8 cellular contexts compared by ENCODE assay signal in genomic region chr3:33074217-33075067, GRCh38. TPM values are rescaled to one million over a fixed set of nuclear protein-coding genes. Genes with fewer than 3 reads are reported as not detected.
DNase-seq lines count a peak whose midpoint lies in the region; ATAC-seq, FAIRE-seq and TF ChIP-seq lines count a peak whose summit lies in the region.

No MANE protein-coding gene starts in this region.

- H3K9ac ChIP-seq in K562 (ENCODE audit: insufficient read depth in 1 of 2, low read depth in 2 of 2, low read length in 2 of 2): no peak overlapping the region

- intact Hi-C loops in K562 (cut with micrococcal nuclease): loop anchor here (1.0 to 10.0 kb wide), 2 partner anchors 127 to 560 kb away; no protein-coding TSS in a partner anchor

- H3K4me1 ChIP-seq in BE2C: no peaks in the 10 kb centered on the region
- H3K4me1 ChIP-seq in K562 (replicated peaks in 1 of 2; ENCODE audit: control insufficient read depth in 2 of 2, insufficient read depth in 2 of 2, low read length in 2 of 2): peaks cover 0 to 17% of the 10 kb centered on the region in 2 experiments; a peak in 4 of 5 replicates

- TF ChIP-seq EP300 in K562 (IDR thresholded peaks at IDR 0.05; ENCODE audit: low read length): no peak

- no peak overlapping the region for H3K4me2 ChIP-seq in K562 (ENCODE audit: insufficient read depth, low read length)

- no peaks in the 10 kb centered on the region for H3K36me3 ChIP-seq in BE2C
- peaks cover 37% of the 10 kb centered on the region for H3K36me3 ChIP-seq in K562 (ENCODE audit: control insufficient read depth, insufficient read depth, low read length)

- peaks cover 3% of the 10 kb centered on the region; the same call in 1 of the 2 replicates for H4K20me1 ChIP-seq in K562 (replicated peaks; ENCODE audit: control insufficient read depth, insufficient read depth, low read length)

- peak; percentile 91 for FAIRE-seq in K562 (lab: Jason Lieb, UNC)

- H3K9me1 ChIP-seq in K562 (ENCODE audit: control insufficient read depth, insufficient read depth, low read length): no peaks in the 10 kb centered on the region

- H3K79me2 ChIP-seq in K562 (ENCODE audit: control insufficient read depth, insufficient read depth, low read length): peaks cover 24% of the 10 kb centered on the region; the same call in 2 of the 3 replicates

- H2AFZ ChIP-seq in K562 (ENCODE audit: low read depth, low read length): no peak overlapping the region

- no peak overlapping the region for H3K27ac ChIP-seq in K562 (ENCODE audit: extremely low read depth, low read depth, low read length)

- DNase-seq in BE2C: peak; percentile 61
- DNase-seq in NCI-H1105 (lab: John Stamatoyannopoulos, UW): peak; percentile 19
- DNase-seq in UCSD-AML1 (lab: John Stamatoyannopoulos, UW; ENCODE audit: unreplicated experiment): peak; percentile 54
- DNase-seq in K562 (ENCODE audit: extremely low read depth in 1 of 4, low spot score in 3 of 4): peak; percentile 89 to 93 (median 91)
- DNase-seq in iPS DF 4.7 (ENCODE audit: extremely low read depth, low spot score): peak; percentile 62
- DNase-seq in stimulated activated CD4-positive, alpha-beta T cell treated with anti-CD3 and anti-CD28 coated beads, Interleukin-12 subunit alpha, Interleukin-12 subunit beta, amount 100 ng/mL, for 4 hours: peak; percentile 67

- H3K27me3 ChIP-seq in BE2C (no peaks in the 10 kb centered on the region), K562 (ENCODE audit: control insufficient read depth in 2 of 2, insufficient read depth in 2 of 2, low read length in 2 of 2) (no peaks in the 10 kb centered on the region)

- ATAC-seq in GM19455 (IDR thresholded peaks at IDR 0.05; ENCODE audit: unreplicated experiment): peak; percentile 84
- ATAC-seq in K562: peak; percentile 93
- no peak for ATAC-seq in HG02884 (IDR thresholded peaks at IDR 0.05; ENCODE audit: unreplicated experiment)

- H3K4me3 ChIP-seq in BE2C (ENCODE audit: low read depth, low read length) (no peak overlapping the region), K562 (no peak overlapping the region)

- no peaks in the 10 kb centered on the region for H3K9me3 ChIP-seq in BE2C
- H3K9me3 ChIP-seq in K562 (replicated peaks; ENCODE audit: control insufficient read depth, insufficient read depth, low read depth, low read length): no peaks in the 10 kb centered on the region

- CTCF ChIA-PET in K562 (lab: Yijun Ruan, JAX; ENCODE audit: low intra/inter-chr PET ratio): interaction anchor here (0.6 to 2.5 kb wide), 3 partner anchors 127 to 717 kb away, joined by 3 to 19 read pairs (median 3); no protein-coding TSS in a partner anchor

- in situ Hi-C loops in K562 (cut with MboI): loop anchor here (5.0 kb wide), 1 partner anchor 122 kb away; the partner anchor contains the start of gene CCR4

- TF ChIP-seq CTCF in BE2C (IDR thresholded peaks at IDR 0.05; ENCODE audit: low read depth, low read length) (peak; percentile 79), K562 (IDR thresholded peaks at IDR 0.05 in 2 of 3, conservative IDR thresholded peaks at IDR 0.05 in 1 of 3; ENCODE audit: insufficient read depth in 2 of 3, low read depth in 1 of 3, low read length in 3 of 3) (peak; percentile 92 to 97 (median 96))

- no peak for TF ChIP-seq POLR2A in K562 (conservative IDR thresholded peaks at IDR 0.05)

- WGBS in K562 (ENCODE audit: insufficient coverage, low coverage, missing lambda C conversion rate): 57% methylated on average over 13 of the region's 13 CpGs

- no TSS peak for BruUV-seq in K562 (replicated peaks; lab: Mats Ljungman, UMichigan)

- peak; percentile 82 to 95 for TF ChIP-seq RAD21 in K562 (CRISPR knock-in tag; conservative IDR thresholded peaks at IDR 0.05 in 1 of 2, IDR thresholded peaks at IDR 0.05 in 1 of 2)

- POLR2A ChIA-PET in K562 (lab: Yijun Ruan, JAX): interaction anchor here (1.1 kb wide), 1 partner anchor 9 kb away, joined by 5 read pairs; no protein-coding TSS in a partner anchor

TF ChIP-seq in K562, 482 proteins besides CTCF, POLR2A, EP300 and RAD21 (continues in another document):
- TF ChIP-seq BRD4 (IDR thresholded peaks at IDR 0.05): no peak
- TF ChIP-seq HOMEZ (CRISPR knock-in tag; IDR thresholded peaks at IDR 0.05): no peak

RNA-seq across cellular contexts. Expression of gene GLB1, which starts 22.5 kb away (rescaled TPM):
- polyA plus RNA-seq in BE2C (2012; ENCODE audit: insufficient read depth, insufficient read length, low read depth): 26.3 TPM
- total RNA-seq in K562 (2011; cell fraction: chromatin; rRNA removed; ENCODE audit: low replicate concordance): 79.2 and 97.0 TPM in 2 replicates
- 133 and 137 TPM in 2 replicates for total RNA-seq in K562 (2011; cell fraction: nucleolus; rRNA removed)
- 92.6 and 108 TPM in 2 replicates for total RNA-seq in K562 (2011; cell fraction: nucleoplasm; rRNA removed)
- total RNA-seq in K562 (2014; rRNA removed) (32.2 and 37.6 TPM in 2 replicates), K562 (2014; rRNA removed; fragmentation: Illumina TruSeq; extraction: Trizol) (36.3 and 44.2 TPM in 2 replicates), K562 (2015; rRNA removed; fragmentation: Illumina TruSeq; extraction: Trizol) (49.1 and 49.2 TPM in 2 replicates), K562 (2021) (59.8 and 62.5 TPM in 2 replicates)
- polyA plus RNA-seq in K562 (2011; rRNA removed) (46.3 and 69.6 TPM in 2 replicates), K562 (2014; fragmentation: Illumina TruSeq; extraction: Trizol) (54.3 and 62.1 TPM in 2 replicates), K562 (2014; fragmentation: Nextera tagmentation; extraction: Ambion mirVana) (10 to 100 TPM; 77.6 to 85.9 TPM), K562 (2014; rRNA removed) (33.5 and 33.7 TPM in 2 replicates)
- polyA plus RNA-seq in K562 (2011; cell fraction: cytosol; rRNA removed): 57.6 and 65.0 TPM in 2 replicates
- polyA plus RNA-seq in K562 (2011; cell fraction: nucleus; rRNA removed): 48.7 and 58.2 TPM in 2 replicates
- polyA plus RNA-seq in K562 (2012): 56.7 and 94.0 TPM in 2 replicates
- 54.1 and 65.3 TPM in 2 replicates for polyA minus RNA-seq in K562 (2011; rRNA and poly(A)+ RNA removed)
- 44.3 and 55.8 TPM in 2 replicates for polyA minus RNA-seq in K562 (2011; cell fraction: cytosol; rRNA and poly(A)+ RNA removed)
- 30.4 and 50.2 TPM in 2 replicates for polyA minus RNA-seq in K562 (2011; cell fraction: nucleus; rRNA and poly(A)+ RNA removed)

RNA-seq across cellular contexts. Expression of gene TMPPE, which starts 22.5 kb away (rescaled TPM):
- polyA plus RNA-seq in BE2C (2012; ENCODE audit: insufficient read depth, insufficient read length, low read depth): 0.32 TPM
- total RNA-seq in K562 (2011; cell fraction: chromatin; rRNA removed; ENCODE audit: low replicate concordance): 40.9 and 48.8 TPM in 2 replicates
- 39.2 and 40.9 TPM in 2 replicates for total RNA-seq in K562 (2011; cell fraction: nucleolus; rRNA removed)
- total RNA-seq in K562 (2011; cell fraction: nucleoplasm; rRNA removed): 41.9 and 44.7 TPM in 2 replicates
- total RNA-seq in K562 (2014; rRNA removed): 3.1 and 4.7 TPM in 2 replicates
- 4.5 and 5.2 TPM in 2 replicates for total RNA-seq in K562 (2014; rRNA removed; fragmentation: Illumina TruSeq; extraction: Trizol)
- total RNA-seq in K562 (2015; rRNA removed; fragmentation: Illumina TruSeq; extraction: Trizol): 5.8 and 5.9 TPM in 2 replicates
- 8.0 and 8.4 TPM in 2 replicates for total RNA-seq in K562 (2021)
- polyA plus RNA-seq in K562 (2011; rRNA removed): 3.2 and 4.6 TPM in 2 replicates
- 4.0 and 5.7 TPM in 2 replicates for polyA plus RNA-seq in K562 (2011; cell fraction: cytosol; rRNA removed)
- 8.2 and 8.6 TPM in 2 replicates for polyA plus RNA-seq in K562 (2011; cell fraction: nucleus; rRNA removed)
- 1.1 and 1.7 TPM in 2 replicates for polyA plus RNA-seq in K562 (2012)
- 2.0 and 2.1 TPM in 2 replicates for polyA plus RNA-seq in K562 (2014; fragmentation: Illumina TruSeq; extraction: Trizol)
- polyA plus RNA-seq in K562 (2014; fragmentation: Nextera tagmentation; extraction: Ambion mirVana): under 1 TPM; 0.08 to 0.32 TPM
- polyA plus RNA-seq in K562 (2014; rRNA removed): 3.0 TPM in 2 replicates
- 15.4 and 17.8 TPM in 2 replicates for polyA minus RNA-seq in K562 (2011; rRNA and poly(A)+ RNA removed)
- 6.3 and 7.1 TPM in 2 replicates for polyA minus RNA-seq in K562 (2011; cell fraction: cytosol; rRNA and poly(A)+ RNA removed)
- 16.0 and 22.5 TPM in 2 replicates for polyA minus RNA-seq in K562 (2011; cell fraction: nucleus; rRNA and poly(A)+ RNA removed)

RNA-seq across cellular contexts. Expression of gene CRTAP, which starts 39.4 kb away (rescaled TPM):
- 13.7 TPM for polyA plus RNA-seq in BE2C (2012; ENCODE audit: insufficient read depth, insufficient read length, low read depth)
- total RNA-seq in K562 (2011; cell fraction: chromatin; rRNA removed; ENCODE audit: low replicate concordance): 33.2 and 42.2 TPM in 2 replicates
- 24.0 and 29.7 TPM in 2 replicates for total RNA-seq in K562 (2011; cell fraction: nucleolus; rRNA removed)
- 70.5 and 79.8 TPM in 2 replicates for total RNA-seq in K562 (2011; cell fraction: nucleoplasm; rRNA removed)
- total RNA-seq in K562 (2014; rRNA removed): 32.2 and 44.3 TPM in 2 replicates
- total RNA-seq in K562 (2014; rRNA removed; fragmentation: Illumina TruSeq; extraction: Trizol): 45.9 and 48.2 TPM in 2 replicates
- 53.0 and 53.7 TPM in 2 replicates for total RNA-seq in K562 (2015; rRNA removed; fragmentation: Illumina TruSeq; extraction: Trizol)
- 78.4 and 79.0 TPM in 2 replicates for total RNA-seq in K562 (2021)
- 102 and 121 TPM in 2 replicates for polyA plus RNA-seq in K562 (2011; rRNA removed)
- 92.4 and 105 TPM in 2 replicates for polyA plus RNA-seq in K562 (2011; cell fraction: cytosol; rRNA removed)
- 18.5 and 26.1 TPM in 2 replicates for polyA plus RNA-seq in K562 (2011; cell fraction: nucleus; rRNA removed)
- 77.1 and 115 TPM in 2 replicates for polyA plus RNA-seq in K562 (2012)
- polyA plus RNA-seq in K562 (2014; fragmentation: Illumina TruSeq; extraction: Trizol): 84.8 and 96.3 TPM in 2 replicates
- 10 to 100 TPM in 1 of 2 experiments, 1 to 10 TPM in 1; 10.0 to 10.1 TPM for polyA plus RNA-seq in K562 (2014; fragmentation: Nextera tagmentation; extraction: Ambion mirVana)
- polyA plus RNA-seq in K562 (2014; rRNA removed): 56.0 and 57.9 TPM in 2 replicates
- 72.7 and 87.4 TPM in 2 replicates for polyA minus RNA-seq in K562 (2011; rRNA and poly(A)+ RNA removed)
- polyA minus RNA-seq in K562 (2011; cell fraction: cytosol; rRNA and poly(A)+ RNA removed): 47.1 and 51.0 TPM in 2 replicates
- 6.2 and 6.4 TPM in 2 replicates for polyA minus RNA-seq in K562 (2011; cell fraction: nucleus; rRNA and poly(A)+ RNA removed)

Comparison
In these comparisons a context has a peak if more than half of its experiments do, and no peak if none do; other contexts are left out.
1. DNase-seq: peak in every context shown above with its lines; median percentile 91 in K562; 67 in stimulated activated CD4-positive, alpha-beta T cell treated with anti-CD3 and anti-CD28 coated beads, Interleukin-12 subunit alpha, Interleukin-12 subunit beta, amount 100 ng/mL, for 4 hours; 62 in iPS DF 4.7; 61 in BE2C; 54 in UCSD-AML1; 19 in NCI-H1105.